8 cellular contexts compared by ENCODE assay signal in the genomic region with DNA sequence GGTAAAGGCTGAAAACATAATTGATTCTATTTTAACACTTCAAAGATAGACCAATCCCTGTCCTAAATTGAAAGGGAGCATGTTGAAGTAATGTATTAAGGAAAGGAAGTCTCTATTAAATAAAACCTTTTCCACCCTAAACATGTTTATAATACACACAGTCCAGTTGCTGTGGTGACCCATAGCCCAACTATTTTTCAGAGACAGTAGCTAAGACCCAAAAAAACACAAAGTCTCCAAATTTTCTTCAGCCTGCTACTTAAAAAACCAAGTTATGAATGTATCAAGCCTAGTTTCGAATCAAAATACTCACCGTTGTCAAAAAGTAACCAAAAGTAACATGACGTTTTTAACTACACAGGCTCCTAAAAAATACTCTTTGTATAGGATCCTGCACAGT. TPM values are rescaled to one million over a fixed set of nuclear protein-coding genes. Genes with fewer than 3 reads are reported as not detected.
DNase-seq lines count a peak whose midpoint lies in the region; ATAC-seq and TF ChIP-seq lines count a peak whose summit lies in the region.

No MANE protein-coding gene starts in this region.

- H3K4me3 ChIP-seq in BLaER1 (peak overlapping the region; percentile 85), MG63 (peak overlapping the region; percentile 87), coronary artery (peak overlapping the region; percentile 77)

- no peaks in the 10 kb centered on the region for H3K27me3 ChIP-seq in BLaER1
- no peaks in the 10 kb centered on the region for H3K27me3 ChIP-seq in MG63

- no peak for DNase-seq in MG63
- DNase-seq in coronary artery (ENCODE audit: low spot score) = no peak
- no peak for DNase-seq in naive B cell
- no peak for DNase-seq in activated effector memory CD4-positive, alpha-beta T cell treated with anti-CD3 and anti-CD28 coated beads, Interleukin-2, amount 50 U/mL, for 16 hours
- no peak for DNase-seq in stimulated activated CD8-positive, alpha-beta memory T cell treated with anti-CD3 and anti-CD28 coated beads, Interleukin-4, amount 100 ng/mL, for 48 hours

- H3K4me1 Mint-ChIP-seq in naive B cell = peaks cover 17 to 63% (median 53%) of the 10 kb centered on the region in 3 donors

- H3K9me3 ChIP-seq in BLaER1 (no peaks in the 10 kb centered on the region), MG63 (no peaks in the 10 kb centered on the region)

- H3K4me3 Mint-ChIP-seq in naive B cell = peak overlapping the region; percentile 78 to 98 (median 96)

- H4K20me1 ChIP-seq in BLaER1 = peaks cover 58% of the 10 kb centered on the region

- peak overlapping the region; percentile 93 for H3K4me2 ChIP-seq in BLaER1

- H3K9ac ChIP-seq in BLaER1 = peak overlapping the region; percentile 95

- H3K27ac Mint-ChIP-seq in naive B cell = peak overlapping the region; percentile 81 to 99 (median 97)

- no peaks in the 10 kb centered on the region for H3K36me3 Mint-ChIP-seq in naive B cell

- no peaks in the 10 kb centered on the region for H3K27me3 Mint-ChIP-seq in naive B cell

- TF ChIP-seq CTCF in coronary artery (IDR thresholded peaks at IDR 0.05) = no peak

- H3K36me3 ChIP-seq in BLaER1 (peaks cover 20% of the 10 kb centered on the region), MG63 (peaks cover 25% of the 10 kb centered on the region)

- peak overlapping the region; percentile 97; the same call in 1 of the 2 replicates for H3K27ac ChIP-seq in BLaER1
- peak overlapping the region; percentile 95 to 98 for H3K27ac ChIP-seq in coronary artery

- H3K4me1 ChIP-seq in BLaER1 = peaks cover 40% of the 10 kb centered on the region

- no peak for ATAC-seq in naive B cell (ENCODE audit: low read depth in 2 of 2)
- ATAC-seq in GM19397 (IDR thresholded peaks at IDR 0.05; ENCODE audit: unreplicated experiment) = no peak
- ATAC-seq in GM21723 (IDR thresholded peaks at IDR 0.05; ENCODE audit: unreplicated experiment) = no peak

- H3K9me3 Mint-ChIP-seq in naive B cell = no peaks in the 10 kb centered on the region

RNA-seq across cellular contexts. Expression of a gene that starts 1.6 kb away (rescaled TPM):
- total RNA-seq in MG63 (2014; rRNA removed; shearing (Covaris generic); ENCODE audit: low replicate concordance) = 16.5 and 20.9 TPM in 2 replicates
- 10 to 100 TPM in 1 of 6 donors, 1 to 10 TPM in 5; 4.8 to 10.2 (median 6.0) TPM for polyA plus RNA-seq in naive B cell (ENCODE audit: low read depth in 6 of 6)

RNA-seq across cellular contexts. Expression of a gene that starts 50.1 kb away (rescaled TPM):
- 1.7 and 3.2 TPM in 2 replicates for total RNA-seq in MG63 (2014; rRNA removed; shearing (Covaris generic); ENCODE audit: low replicate concordance)
- 1 to 10 TPM in 5 of 6 donors, under 1 TPM in 1; 0.96 to 5.4 (median 4.0) TPM for polyA plus RNA-seq in naive B cell (ENCODE audit: low read depth in 6 of 6)
